15 cellular contexts compared by ENCODE assay signal in the genomic region with DNA sequence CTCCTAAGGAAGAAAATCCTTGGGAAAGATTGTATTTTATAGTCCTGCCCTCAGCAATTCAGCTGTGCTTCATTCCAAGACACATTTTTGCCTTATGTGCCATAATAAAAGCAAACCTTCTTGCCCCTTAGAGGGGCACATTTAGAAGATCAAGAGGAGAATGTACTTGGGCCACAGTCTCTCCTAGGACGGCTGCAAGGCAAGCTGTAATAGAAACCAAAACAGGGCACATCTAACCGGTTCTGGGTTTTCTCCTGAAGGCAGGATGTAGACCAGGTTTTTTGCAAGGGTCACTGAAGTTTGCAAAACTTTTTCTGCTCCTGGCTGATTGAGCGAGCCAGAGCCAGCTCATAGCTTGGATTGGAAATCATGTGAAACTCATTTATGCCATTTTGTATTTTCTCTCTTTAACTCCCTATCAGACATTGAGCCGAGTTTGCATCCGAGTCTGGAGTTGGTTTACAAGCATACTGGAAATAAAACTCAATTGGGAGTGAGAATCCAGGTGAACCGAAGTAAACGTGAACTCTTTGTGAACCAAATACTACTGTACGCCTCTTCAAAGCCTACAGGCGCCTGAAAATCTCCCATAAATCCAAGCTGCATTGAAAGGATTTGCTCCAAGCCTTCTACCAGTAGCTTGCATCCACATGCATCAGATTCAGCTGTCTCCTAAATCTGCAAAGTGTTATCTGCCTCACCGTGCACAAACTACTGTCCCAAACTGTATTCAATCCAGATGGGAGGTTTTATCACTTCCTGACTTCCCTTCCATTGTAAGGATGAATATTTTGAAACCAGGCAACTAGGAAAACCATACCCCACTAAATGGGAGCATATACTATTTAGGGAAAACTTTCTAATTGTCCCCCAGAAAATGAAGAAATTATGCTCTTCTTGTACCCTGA.
DNase-seq lines count a peak whose midpoint lies in the region; ATAC-seq and TF ChIP-seq lines count a peak whose summit lies in the region.
"Had no signal": no experiment of that assay in that cellular context is flagged by ENCODE, and none has a peak within 500 bp of the region (broad histone marks: within the 10 kb centered on the region; RNA-seq: fewer than 3 reads in every experiment).

No MANE protein-coding gene starts in this region.

- BruUV-seq in IMR-90 (replicated peaks; lab: Mats Ljungman, UMichigan): no TSS peak

- no peaks in the 10 kb centered on the region; the same call in 1 of the 2 replicates for H3K9me1 ChIP-seq in IMR-90 (ENCODE audit: insufficient read depth, low read length)

- H3K4me3 ChIP-seq in IMR-90 (ENCODE audit: insufficient read depth, low read depth, low read length): no peak overlapping the region
- peak overlapping the region in 1 of 3 donors; percentile 6 for H3K4me3 ChIP-seq in breast epithelium
- H3K4me3 ChIP-seq in tibial artery: no peak overlapping the region
- H3K4me3 ChIP-seq: left ventricle myocardium inferior had no signal

- DNase-seq in IMR-90: peak; percentile 27
- DNase-seq in breast epithelium (ENCODE audit: low spot score in 2 of 2): no peak
- peak; percentile 45 for DNase-seq in kidney tubule cell (ENCODE audit: low spot score)
- DNase-seq in tibial artery: no peak
- DNase-seq in NCI-H146 treated with DMSO at 0.1 percent for 48 hours (lab: John Stamatoyannopoulos, UW; ENCODE audit: unreplicated experiment): no peak
- no peak for DNase-seq in cerebellar cortex (ENCODE audit: low spot score)
- DNase-seq in DMS153 treated with DMSO at 0.1 percent for 48 hours (lab: John Stamatoyannopoulos, UW; ENCODE audit: unreplicated experiment): no peak
- DNase-seq: activated gamma-delta T cell treated with Interleukin-2 at 50 U/mL for 16 hours; DMS 273 treated with DMSO at 0.1 percent for 48 hours; left ventricle myocardium inferior; NCI-H187; NK-92 treated with Interleukin-12 subunit alpha and Interleukin-12 subunit beta, amount 100 ng/mL, for 24 hours; occipital lobe; stimulated activated naive CD4-positive, alpha-beta T cell; T-cell had no signal

- H4K20me1 ChIP-seq in IMR-90 (ENCODE audit: insufficient read depth, low read length): no peaks in the 10 kb centered on the region

- H3K4me1 ChIP-seq in IMR-90 (ENCODE audit: control insufficient read depth, insufficient read depth, low read length): peaks cover 17% of the 10 kb centered on the region
- H3K4me1 ChIP-seq in breast epithelium: no peaks in the 10 kb centered on the region
- H3K4me1 ChIP-seq in tibial artery: peaks cover 0 to 41% (median 33%) of the 10 kb centered on the region in 4 donors

- H2BK20ac ChIP-seq in IMR-90 (ENCODE audit: low read depth, low read length): peak overlapping the region; percentile 65

- peak overlapping the region; percentile 74; the same call in 1 of the 2 replicates for H3K18ac ChIP-seq in IMR-90 (ENCODE audit: low read depth, low read length)

- H3K9ac ChIP-seq in IMR-90 (ENCODE audit: low read depth, low read length): 0 out of 2 replicates have a peak overlapping the region, but pooled peaks have one; percentile 19

- peak; percentile 57 for ATAC-seq in IMR-90 (ENCODE audit: low read depth)
- ATAC-seq: T-cell had no signal

- TF ChIP-seq POLR2A in IMR-90 (IDR thresholded peaks at IDR 0.05; ENCODE audit: low read depth, low read length) (no peak), breast epithelium (IDR thresholded peaks at IDR 0.05) (no peak)

- no peak overlapping the region for H2BK5ac ChIP-seq in IMR-90 (ENCODE audit: low read depth, low read length, poor library complexity, severe bottlenecking)

- H3K4ac ChIP-seq in IMR-90 (ENCODE audit: low read depth, low read length): peak overlapping the region; percentile 36

- no peak overlapping the region; the same call in 1 of the 2 replicates for H2AK5ac ChIP-seq in IMR-90 (ENCODE audit: low read depth, low read length)

- H4K5ac ChIP-seq in IMR-90 (ENCODE audit: low read depth, low read length): no peak overlapping the region

- intact Hi-C loops in IMR-90 (cut with micrococcal nuclease) (no loop called here), breast epithelium (cut with DNase I; ENCODE audit: low total_unique reads) (no loop called here), tibial artery (cut with DNase I; ENCODE audit: low total_unique reads) (loop anchor here (10.0 kb wide), 1 partner anchor 92 kb away; no protein-coding TSS in a partner anchor)

- peak overlapping the region; percentile 65; the same call in 1 of the 2 replicates for H3K4me2 ChIP-seq in IMR-90 (ENCODE audit: low read depth, low read length)

- H4K91ac ChIP-seq in IMR-90 (ENCODE audit: insufficient read depth, low read depth, low read length): peak overlapping the region; percentile 11

- no peaks in the 10 kb centered on the region for H3K27me3 ChIP-seq in IMR-90 (ENCODE audit: control insufficient read depth, insufficient read depth, low read length)
- no peaks in the 10 kb centered on the region for H3K27me3 ChIP-seq in breast epithelium
- H3K27me3 ChIP-seq in tibial artery: no peaks in the 10 kb centered on the region

- CTCF ChIA-PET in IMR-90 (lab: Yijun Ruan, JAX): interaction anchor here (1.4 kb wide), 1 partner anchor 115 kb away, joined by 3 read pairs; no protein-coding TSS in a partner anchor

- peak overlapping the region; percentile 5; the same call in 1 of the 2 replicates for H3K27ac ChIP-seq in IMR-90 (ENCODE audit: insufficient read depth, low read length)
- H3K27ac ChIP-seq in breast epithelium: peak overlapping the region; percentile 54 to 75
- peak overlapping the region; percentile 42 to 67 for H3K27ac ChIP-seq in tibial artery

- peak overlapping the region; percentile 84; the same call in 1 of the 2 replicates for H3K23ac ChIP-seq in IMR-90 (ENCODE audit: low read depth, low read length)

- H3K9me3 ChIP-seq in IMR-90 (ENCODE audit: control insufficient read depth, insufficient read depth, low read length) (no peaks in the 10 kb centered on the region), breast epithelium (no peaks in the 10 kb centered on the region), tibial artery (no peaks in the 10 kb centered on the region)
- H3K9me3 ChIP-seq: left ventricle myocardium inferior had no signal

- no peak overlapping the region for H3K56ac ChIP-seq in IMR-90 (ENCODE audit: extremely low read depth, insufficient read depth, low read length)

- TF ChIP-seq CTCF in IMR-90 (conservative IDR thresholded peaks at IDR 0.05; ENCODE audit: low read depth, low read length) (no peak), breast epithelium (IDR thresholded peaks at IDR 0.05) (no peak), tibial artery (IDR thresholded peaks at IDR 0.05) (no peak)

- H2AK9ac ChIP-seq in IMR-90 (replicated peaks; ENCODE audit: low read depth, low read length, poor library complexity): no peak overlapping the region

- H2BK15ac ChIP-seq in IMR-90 (ENCODE audit: low read depth, low read length): peak overlapping the region; percentile 43; the same call in 1 of the 3 replicates

- dilution Hi-C loops in IMR-90 (cut with HindIII; ENCODE audit: low sequenced_read_pairs, unreplicated experiment): no loop called here

- no peaks in the 10 kb centered on the region for H3K79me1 ChIP-seq in IMR-90 (ENCODE audit: low read depth in 1 of 2, low read length in 2 of 2)

- 86% methylated on average over 4 of the region's 10 CpGs; no CpG with 5 or more reads in 1 of the 2 experiments for WGBS in IMR-90 (ENCODE audit: extremely low coverage in 2 of 2, insufficient read length in 1 of 2), 2 experiments

- in situ Hi-C loops in IMR-90 (cut with MboI; ENCODE audit: low sequenced_read_pairs): no loop called here

- peak overlapping the region; percentile 72 for H2BK120ac ChIP-seq in IMR-90 (ENCODE audit: low read depth, low read length)

- H2AFZ ChIP-seq in IMR-90 (replicated peaks; ENCODE audit: low read length, poor library complexity): peak overlapping the region; percentile 29

- no peak for TF ChIP-seq RAD21 in IMR-90 (IDR thresholded peaks at IDR 0.05; ENCODE audit: low read length)

- H3K36me3 ChIP-seq in IMR-90 (ENCODE audit: control insufficient read depth, insufficient read depth, low read length) (no peaks in the 10 kb centered on the region), breast epithelium (no peaks in the 10 kb centered on the region), tibial artery (no peaks in the 10 kb centered on the region)
- H3K36me3 ChIP-seq: left ventricle myocardium inferior had no signal

- POLR2A ChIA-PET in IMR-90 (lab: Charles Lee; ENCODE audit: unreplicated experiment): interaction anchor here (0.9 to 1.3 kb wide), 2 partner anchors 62 to 148 kb away, joined by 3 to 4 read pairs; no protein-coding TSS in a partner anchor

- peak overlapping the region; percentile 81 for H3K14ac ChIP-seq in IMR-90 (replicated peaks; ENCODE audit: low read depth, low read length)

- peak overlapping the region in 1 of 2 experiments; percentile 22; a peak in 1 of 4 replicates for H4K8ac ChIP-seq in IMR-90 (ENCODE audit: low read depth in 2 of 2, low read length in 2 of 2)

TF ChIP-seq in IMR-90, 13 proteins besides CTCF, POLR2A, EP300 and RAD21 (continues in another document):
- no peak for TF ChIP-seq CHD1 (IDR thresholded peaks at IDR 0.05; ENCODE audit: low read depth, low read length)
- TF ChIP-seq NFE2L2 (IDR thresholded peaks at IDR 0.05; ENCODE audit: low read depth, low read length): no peak
- TF ChIP-seq, protein P1, sequence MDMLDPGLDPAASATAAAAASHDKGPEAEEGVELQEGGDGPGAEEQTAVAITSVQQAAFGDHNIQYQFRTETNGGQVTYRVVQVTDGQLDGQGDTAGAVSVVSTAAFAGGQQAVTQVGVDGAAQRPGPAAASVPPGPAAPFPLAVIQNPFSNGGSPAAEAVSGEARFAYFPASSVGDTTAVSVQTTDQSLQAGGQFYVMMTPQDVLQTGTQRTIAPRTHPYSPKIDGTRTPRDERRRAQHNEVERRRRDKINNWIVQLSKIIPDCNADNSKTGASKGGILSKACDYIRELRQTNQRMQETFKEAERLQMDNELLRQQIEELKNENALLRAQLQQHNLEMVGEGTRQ (IDR thresholded peaks at IDR 0.05; ENCODE audit: low read depth, low read length): no peak
- no peak for TF ChIP-seq MAZ (IDR thresholded peaks at IDR 0.05; ENCODE audit: borderline replicate concordance, low read depth, low read length)
- TF ChIP-seq, protein P2, sequence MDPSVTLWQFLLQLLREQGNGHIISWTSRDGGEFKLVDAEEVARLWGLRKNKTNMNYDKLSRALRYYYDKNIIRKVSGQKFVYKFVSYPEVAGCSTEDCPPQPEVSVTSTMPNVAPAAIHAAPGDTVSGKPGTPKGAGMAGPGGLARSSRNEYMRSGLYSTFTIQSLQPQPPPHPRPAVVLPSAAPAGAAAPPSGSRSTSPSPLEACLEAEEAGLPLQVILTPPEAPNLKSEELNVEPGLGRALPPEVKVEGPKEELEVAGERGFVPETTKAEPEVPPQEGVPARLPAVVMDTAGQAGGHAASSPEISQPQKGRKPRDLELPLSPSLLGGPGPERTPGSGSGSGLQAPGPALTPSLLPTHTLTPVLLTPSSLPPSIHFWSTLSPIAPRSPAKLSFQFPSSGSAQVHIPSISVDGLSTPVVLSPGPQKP (IDR thresholded peaks at IDR 0.05; ENCODE audit: borderline replicate concordance, low read depth, low read length): no peak
- TF ChIP-seq RCOR1 (IDR thresholded peaks at IDR 0.05; ENCODE audit: insufficient replicate concordance, low read length): no peak
- no peak for TF ChIP-seq FOS (IDR thresholded peaks at IDR 0.05; ENCODE audit: low read depth, low read length)
- TF ChIP-seq RFX5 (IDR thresholded peaks at IDR 0.05; ENCODE audit: low read depth, low read length): no peak

Comparison
In these comparisons a context has a peak if more than half of its experiments do, and no peak if none do; other contexts are left out.
1. DNase-seq: peak in IMR-90 (single experiment) and kidney tubule cell (single experiment); none in breast epithelium (0 of 2), tibial artery (0 of 2), NCI-H146 treated with DMSO at 0.1 percent for 48 hours (single experiment), cerebellar cortex (single experiment) and DMS153 treated with DMSO at 0.1 percent for 48 hours (single experiment).
2. H3K27ac ChIP-seq: peak in every context shown above with its lines; median percentile 64 in breast epithelium; 54 in tibial artery; 5 in IMR-90.